ENCODE assay signal across 9 cellular contexts in the genomic region with DNA sequence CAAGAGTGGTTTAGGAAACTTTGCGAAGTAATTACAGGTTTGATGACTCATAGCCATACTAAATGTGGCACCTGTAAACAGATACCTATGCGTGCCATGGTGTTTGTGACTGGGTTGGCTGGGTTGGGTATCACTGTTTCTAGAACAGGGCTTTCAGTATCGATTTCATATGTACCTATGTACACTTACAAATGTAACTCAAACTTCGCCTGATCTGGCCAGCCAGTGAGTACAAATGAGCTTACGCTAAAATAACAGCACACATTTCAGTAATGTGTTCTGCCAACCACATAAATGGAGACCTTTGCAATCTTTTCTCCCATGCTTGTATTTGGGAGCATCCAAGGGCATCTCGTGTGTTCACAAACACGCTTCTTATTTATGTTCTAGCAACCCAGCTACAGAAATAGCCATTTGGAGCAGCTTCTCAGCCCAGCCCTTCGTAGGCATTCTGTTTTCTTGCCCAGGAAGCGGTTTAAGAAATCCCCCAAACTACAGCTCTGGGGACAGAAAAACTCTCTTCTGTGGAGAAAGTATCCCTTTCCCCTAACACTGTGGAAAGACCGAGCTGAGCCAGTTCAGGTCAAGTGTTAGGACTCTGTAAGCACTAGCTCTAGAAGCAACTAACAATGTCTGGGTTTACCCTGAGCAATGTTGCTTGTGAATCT. TPM values are rescaled to one million over a fixed set of nuclear protein-coding genes. Genes with fewer than 3 reads are reported as not detected.
A peak's percentile ranks its signal among the peaks of the same experiment; 100 is the strongest.
DNase-seq lines count a peak whose midpoint lies in the region; ATAC-seq, FAIRE-seq and TF ChIP-seq lines count a peak whose summit lies in the region.
"Had no signal": no experiment of that assay in that cellular context is flagged by ENCODE, and none has a peak within 500 bp of the region (broad histone marks: within the 10 kb centered on the region; RNA-seq: fewer than 3 reads in every experiment).

No MANE protein-coding gene starts in this region.

- CTCF ChIA-PET in A549 (lab: Yijun Ruan, JAX), result interaction anchor here (0.9 to 1.3 kb wide), 2 partner anchors 16 to 164 kb away, joined by 3 read pairs; no protein-coding TSS in a partner anchor

- no peak overlapping the region for H3K4me2 ChIP-seq in A549

- TF ChIP-seq CTCF in A549 (IDR thresholded peaks at IDR 0.05) (no peak), GM20000 (IDR thresholded peaks at IDR 0.05; ENCODE audit: extremely low read depth, missing control alignments) (no peak), gastrocnemius medialis (IDR thresholded peaks at IDR 0.05 in 4 of 5, conservative IDR thresholded peaks at IDR 0.05 in 1 of 5) (no peak)

- TF ChIP-seq POLR2A in A549 (IDR thresholded peaks at IDR 0.05; ENCODE audit: low read length) (no peak), gastrocnemius medialis (IDR thresholded peaks at IDR 0.05) (peak in 1 of 2 donors; percentile 29)

- H3K27me3 ChIP-seq in gastrocnemius medialis, result no peaks in the 10 kb centered on the region

- peaks cover 11% of the 10 kb centered on the region for H3K4me1 ChIP-seq in A549
- H3K4me1 ChIP-seq in gastrocnemius medialis, result peaks cover 54 to 64% of the 10 kb centered on the region in 2 donors

- H3K4me3 ChIP-seq in A549, result no peak overlapping the region
- peak overlapping the region; percentile 3 to 33 (median 8) for H3K4me3 ChIP-seq in gastrocnemius medialis

- H3K9me3 ChIP-seq in A549 (no peaks in the 10 kb centered on the region), gastrocnemius medialis (no peaks in the 10 kb centered on the region)

- 81% methylated on average over 10 of the region's 10 CpGs for WGBS in A549 (ENCODE audit: missing lambda C conversion rate)

- no peak for FAIRE-seq in A549 (lab: Jason Lieb, UNC)

- H3K27ac ChIP-seq in A549, result no peak overlapping the region
- peak overlapping the region; percentile 75 to 90 (median 83) for H3K27ac ChIP-seq in gastrocnemius medialis
- H3K27ac ChIP-seq: VCaP had no signal

- no peak for TF ChIP-seq EP300 in A549 (IDR thresholded peaks at IDR 0.05)

- intact Hi-C loops in gastrocnemius medialis (cut with DNase I; ENCODE audit: low total_unique reads), result loop anchor here (1.0 kb wide), 1 partner anchor 32 kb away; no protein-coding TSS in a partner anchor

- no peaks in the 10 kb centered on the region for H3K36me3 ChIP-seq in gastrocnemius medialis

- POLR2A ChIA-PET in A549 (lab: Yijun Ruan, JAX), result no interaction called here

- DNase-seq in A549 (ENCODE audit: low read depth in 1 of 2, low spot score in 1 of 2) (no peak), GM20000 (ENCODE audit: low spot score) (peak; percentile 53), activated T-cell treated with anti-CD3 and anti-CD28 coated beads for 48 hours (ENCODE audit: low read depth) (peak; percentile 25), gastrocnemius medialis (peak; percentile 62 to 79), NCI-H1694 (lab: John Stamatoyannopoulos, UW) (no peak), SKM-1 (lab: John Stamatoyannopoulos, UW; ENCODE audit: unreplicated experiment) (no peak), NCI-H446 treated with DMSO at 0.1 percent for 48 hours (lab: John Stamatoyannopoulos, UW) (no peak)

- ATAC-seq in A549 (no peak; a peak in 1 of 6 replicates), HG03521 (IDR thresholded peaks at IDR 0.05; ENCODE audit: unreplicated experiment) (peak; percentile 94), gastrocnemius medialis (peak; percentile 90 to 91)

- no peak for TF ChIP-seq RAD21 in A549 (conservative IDR thresholded peaks at IDR 0.05 in 1 of 2, IDR thresholded peaks at IDR 0.05 in 1 of 2)

- in situ Hi-C loops in gastrocnemius medialis (cut with MboI; ENCODE audit: low sequenced_read_pairs in 4 of 4), result loop anchor here in 1 of 4 donors (25.0 kb wide), 1 partner anchor 438 kb away; the partner anchor contains the start of gene MDM2

TF ChIP-seq in A549, 52 proteins besides CTCF, POLR2A, EP300 and RAD21:
- TF ChIP-seq CBX2 (IDR thresholded peaks at IDR 0.05; ENCODE audit: borderline replicate concordance, low read depth) (no peak), FOSL2 (IDR thresholded peaks at IDR 0.05) (no peak), FOSL2 (CRISPR knock-in tag; IDR thresholded peaks at IDR 0.05) (peak; percentile 49; the same call in 1 of the 2 replicates)

RNA-seq across cellular contexts. Expression of gene MDM1, which starts 42.3 kb away (rescaled TPM):
- polyA plus RNA-seq in A549 (2011; rRNA removed), result 17.5 and 24.5 TPM in 2 replicates
- polyA plus RNA-seq in A549 (2012; cell fraction: cytosol; rRNA removed), result 4.4 and 4.5 TPM in 2 replicates
- 7.3 and 10.8 TPM in 2 replicates for polyA plus RNA-seq in A549 (2012; cell fraction: nucleus; rRNA removed)
- polyA plus RNA-seq in A549 (2017; fragmentation: RNase III; extraction: RNeasy Plus Mini Kit Qiagen cat#74134 plus additional on column Dnase treatment), result 10.4 to 12.5 TPM (median 11.0 TPM) in 3 replicates
- 5.9 and 6.5 TPM in 2 replicates for polyA minus RNA-seq in A549 (2011; rRNA and poly(A)+ RNA removed)
- 1 to 10 TPM; 1.6 to 6.8 (median 3.4) TPM for total RNA-seq in gastrocnemius medialis

Comparison
In these comparisons a context has a peak if more than half of its experiments do, and no peak if none do; other contexts are left out.
1. ATAC-seq: peak in HG03521 (single experiment) and gastrocnemius medialis (2 of 2); none in A549 (0 of 2).
2. DNase-seq: peak in GM20000 (single experiment), activated T-cell treated with anti-CD3 and anti-CD28 coated beads for 48 hours (single experiment) and gastrocnemius medialis (2 of 2); none in A549 (0 of 2), NCI-H1694 (single experiment), SKM-1 (single experiment) and NCI-H446 treated with DMSO at 0.1 percent for 48 hours (single experiment).
3. H3K27ac ChIP-seq: peak in gastrocnemius medialis (4 of 4); none in A549 (0 of 2).